1 cellular context compared by ENCODE assay signal in genomic region chr12:130873106-130873795, GRCh38.
TF ChIP-seq lines count a peak whose summit lies in the region.

No MANE protein-coding gene starts in this region.

TF ChIP-seq in WTC11, 78 proteins besides CTCF, POLR2A, EP300 and RAD21 (continued from another document):
- TF ChIP-seq ZNF532 (CRISPR knock-in tag; IDR thresholded peaks at IDR 0.05; ENCODE audit: borderline replicate concordance) (no peak), NR1H2 (CRISPR knock-in tag; IDR thresholded peaks at IDR 0.05) (no peak), IRF1 (CRISPR knock-in tag; IDR thresholded peaks at IDR 0.05) (no peak), FOXJ3 (CRISPR knock-in tag; IDR thresholded peaks at IDR 0.05; ENCODE audit: borderline replicate concordance) (no peak), CREM (CRISPR knock-in tag; IDR thresholded peaks at IDR 0.05) (no peak), ZBTB43 (CRISPR knock-in tag; IDR thresholded peaks at IDR 0.05) (no peak), GTF2I (CRISPR knock-in tag; conservative IDR thresholded peaks at IDR 0.05) (no peak), EMX1 (CRISPR knock-in tag; IDR thresholded peaks at IDR 0.05) (no peak)
TF ChIP-seq in WTC11: peak in this region for 0.
